In the genomic region with DNA sequence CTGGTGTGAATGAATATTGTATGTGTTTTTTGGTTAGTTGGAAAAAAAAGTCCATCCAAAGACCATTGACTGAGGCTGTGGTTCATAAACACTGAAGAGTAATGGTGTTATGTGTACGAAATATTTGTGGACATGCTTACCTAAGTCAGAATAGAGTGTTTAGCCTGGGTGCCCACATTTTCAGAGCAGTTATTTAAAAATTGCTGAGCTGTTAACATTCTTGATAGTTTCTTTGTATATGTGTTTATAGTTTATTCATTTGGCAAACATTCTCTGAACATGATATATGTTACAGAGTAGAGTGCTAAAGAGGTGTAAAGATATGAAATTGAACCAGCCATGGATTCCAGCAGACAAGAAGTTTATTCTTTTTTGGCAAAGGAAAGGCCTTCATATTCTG, we compare ENCODE assay signal across 29 cellular contexts.
"Had no signal": no experiment of that assay in that cellular context is flagged by ENCODE, and none has a peak within 500 bp of the region (broad histone marks: within the 10 kb centered on the region; RNA-seq: fewer than 3 reads in every experiment).

No MANE protein-coding gene starts in this region.

- H3K9me3 Mint-ChIP-seq: activated CD8-positive, alpha-beta T cell treated with anti-CD3 and anti-CD28 coated beads for 36 hours; activated T-cell treated with anti-CD3 and anti-CD28 coated beads, Interleukin-2, amount 50 U/mL, for 4 hours; activated T-helper 17 cell treated with anti-CD3 and anti-CD28 coated beads, Interleukin-2, amount 50 U/mL, for 72 hours; central memory CD8-positive, alpha-beta T cell; dendritic cell treated with granulocyte-macrophage colony-stimulating factor and Interleukin-4, amounts not matched to agents 40 ng/mL and 50 ng/mL, for 4 days had no signal

- H3K27me3 ChIP-seq: adrenal gland, ascending aorta, dorsolateral prefrontal cortex had no signal

- H3K27ac Mint-ChIP-seq: activated CD8-positive, alpha-beta T cell treated with anti-CD3 and anti-CD28 coated beads for 36 hours; activated naive CD8-positive, alpha-beta T cell; activated T-helper 17 cell treated with anti-CD3 and anti-CD28 coated beads, Interleukin-2, amount 50 U/mL, for 72 hours; brain; dendritic cell treated with granulocyte-macrophage colony-stimulating factor and Interleukin-4, amounts not matched to agents 40 ng/mL and 50 ng/mL, for 4 days; endodermal cell had no signal

- H3K4me1 ChIP-seq: adrenal gland, ascending aorta had no signal

- H3K9me3 ChIP-seq: adrenal gland, ascending aorta had no signal

- FAIRE-seq: bronchial epithelial cell, frontal cortex had no signal

- H3K4me1 Mint-ChIP-seq: central memory CD8-positive, alpha-beta T cell; endodermal cell had no signal

- ATAC-seq: activated CD8-positive, alpha-beta T cell treated with anti-CD3 and anti-CD28 coated beads for 36 hours; activated T-cell treated with anti-CD3 and anti-CD28 coated beads, Interleukin-2, amount 50 U/mL, for 4 hours; activated T-helper 17 cell treated with anti-CD3 and anti-CD28 coated beads, Interleukin-2, amount 50 U/mL, for 72 hours; esophagus mucosa had no signal

- H3K27ac ChIP-seq: adrenal gland, ascending aorta, coronary artery, dorsolateral prefrontal cortex had no signal

- H3K4me3 ChIP-seq: adrenal gland, ascending aorta, coronary artery, dorsolateral prefrontal cortex had no signal

- DNase-seq: activated CD4-positive, alpha-beta T cell treated with anti-CD3 and anti-CD28 coated beads for 4 hours; activated CD4-positive, alpha-beta T cell treated with anti-CD3 and anti-CD28 coated beads, Interleukin-2, amount 50 U/mL, for 1 hour; activated CD4-positive, alpha-beta T cell treated with anti-CD3 and anti-CD28 coated beads, Interleukin-2, amount 50 U/mL, for 48 hours; activated CD4-positive, CD25-positive, alpha-beta regulatory T cell; activated CD4-positive, CD25-positive, alpha-beta regulatory T cell treated with anti-CD3 and anti-CD28 coated beads, Interleukin-2, amount 50 U/mL, for 72 hours; activated CD8-positive, alpha-beta memory T cell treated with anti-CD3 and anti-CD28 coated beads for 24 hours; activated CD8-positive, alpha-beta T cell treated with anti-CD3 and anti-CD28 coated beads for 36 hours; activated effector memory CD4-positive, alpha-beta T cell treated with Interleukin-2 at 50 U/mL for 16 hours; activated gamma-delta T cell treated with Interleukin-2 at 50 U/mL for 16 hours; activated naive CD4-positive, alpha-beta T cell treated with anti-CD3 and anti-CD28 coated beads, Interleukin-2, amount 50 U/mL, for 16 hours; activated naive CD4-positive, alpha-beta T cell treated with Interleukin-2 at 50 U/mL for 16 hours; activated T-cell treated with anti-CD3 and anti-CD28 coated beads, Interleukin-2, amount 50 U/mL, for 4 hours; adrenal gland; amygdala; dorsolateral prefrontal cortex; effector memory CD4-positive, alpha-beta T cell; endodermal cell; head of caudate nucleus; T-helper 2 cell had no signal

- H3K27me3 Mint-ChIP-seq: activated CD8-positive, alpha-beta T cell treated with anti-CD3 and anti-CD28 coated beads for 36 hours; activated naive CD8-positive, alpha-beta T cell; activated T-helper 17 cell treated with anti-CD3 and anti-CD28 coated beads, Interleukin-2, amount 50 U/mL, for 72 hours; brain; central memory CD8-positive, alpha-beta T cell; dendritic cell treated with granulocyte-macrophage colony-stimulating factor and Interleukin-4, amounts not matched to agents 40 ng/mL and 50 ng/mL, for 4 days had no signal

- H3K4me3 Mint-ChIP-seq: activated CD8-positive, alpha-beta T cell treated with anti-CD3 and anti-CD28 coated beads for 36 hours; activated naive CD8-positive, alpha-beta T cell; activated T-cell treated with anti-CD3 and anti-CD28 coated beads, Interleukin-2, amount 50 U/mL, for 4 hours; activated T-helper 17 cell treated with anti-CD3 and anti-CD28 coated beads, Interleukin-2, amount 50 U/mL, for 72 hours; brain; central memory CD8-positive, alpha-beta T cell; dendritic cell treated with granulocyte-macrophage colony-stimulating factor and Interleukin-4, amounts not matched to agents 40 ng/mL and 50 ng/mL, for 4 days; endodermal cell had no signal

- H3K36me3 ChIP-seq: adrenal gland had no signal
